Comparison of ENCODE assay signal across 8 cellular contexts in the genomic region with DNA sequence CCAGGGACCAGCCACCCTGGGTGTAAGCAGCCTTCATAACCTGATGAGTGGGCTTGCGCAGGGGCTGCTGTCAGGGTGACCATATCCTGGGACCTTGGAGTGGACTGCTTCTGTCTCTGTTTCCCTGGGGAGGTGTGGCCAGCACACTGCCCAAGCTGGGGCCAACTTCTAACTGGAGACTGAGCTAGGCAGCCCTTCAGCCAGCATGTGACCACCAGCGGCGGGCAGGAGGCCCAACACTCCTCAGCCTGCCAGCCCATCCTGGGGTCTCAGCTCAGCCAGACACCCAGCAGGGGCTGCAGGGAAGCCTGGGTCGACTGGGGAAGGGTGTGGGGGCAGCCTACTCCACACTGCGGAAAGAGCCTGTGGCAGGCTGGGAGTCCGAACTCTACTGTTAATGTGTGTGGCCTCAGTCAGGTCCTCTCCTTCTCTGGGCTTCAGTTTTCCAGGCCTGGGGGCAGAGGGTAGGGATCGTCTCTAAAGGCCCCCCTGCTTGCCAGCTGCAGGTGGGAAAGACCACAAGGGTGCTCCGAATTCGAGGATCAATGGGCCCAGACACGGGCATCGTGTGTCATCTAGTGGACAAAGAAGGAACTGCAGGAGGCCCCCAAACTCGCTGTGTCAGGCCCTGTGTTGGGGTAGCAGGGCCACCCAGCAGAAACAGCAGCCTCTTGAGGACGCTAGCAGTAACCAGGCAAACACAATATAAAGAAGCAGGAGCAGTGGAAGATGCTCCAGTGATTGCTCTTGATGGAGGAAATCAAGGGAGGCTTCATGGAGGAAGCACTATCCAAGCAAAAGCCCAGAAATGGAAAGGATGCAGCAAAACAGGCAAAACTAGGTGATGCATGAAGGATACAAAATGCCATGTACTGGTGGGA. TPM values are rescaled to one million over a fixed set of nuclear protein-coding genes. Genes with fewer than 3 reads are reported as not detected.
DNase-seq lines count a peak whose midpoint lies in the region; TF ChIP-seq lines count a peak whose summit lies in the region.

No MANE protein-coding gene starts in this region.

- H3K9me3 Mint-ChIP-seq in mesothelial cell of epicardium, result no peaks in the 10 kb centered on the region

- peaks cover 18% of the 10 kb centered on the region for H3K4me1 Mint-ChIP-seq in mesothelial cell of epicardium

- H3K36me3 Mint-ChIP-seq in mesothelial cell of epicardium, result no peaks in the 10 kb centered on the region

- TF ChIP-seq CTCF in AG04449 (IDR thresholded peaks at IDR 0.05; ENCODE audit: insufficient read depth, low read length, missing control alignments) (peak; percentile 96), GM13977 (IDR thresholded peaks at IDR 0.05; ENCODE audit: extremely low read depth, insufficient read depth, missing control alignments) (peak; percentile 99), mesothelial cell of epicardium (IDR thresholded peaks at IDR 0.05; ENCODE audit: unreplicated experiment) (peak; percentile 99)

- H3K4me3 Mint-ChIP-seq in mesothelial cell of epicardium, result no peak overlapping the region

- CTCF ChIA-PET in AG04449 (lab: Yijun Ruan, JAX), result interaction anchor here (0.7 to 26.2 kb wide), 21 partner anchors 9 to 444 kb away, joined by 3 to 1004 read pairs (median 4); partner anchors contain the start of genes NISCH, TNNC1 and TWF2

- H3K27me3 Mint-ChIP-seq in mesothelial cell of epicardium (ENCODE audit: low read depth), result no peaks in the 10 kb centered on the region

- H3K4me3 ChIP-seq in AG04449 (ENCODE audit: low read depth, low read length), result no peak overlapping the region

- POLR2A ChIA-PET in AG04449 (lab: Yijun Ruan, JAX), result no interaction called here

- DNase-seq in AG04449 (ENCODE audit: low read depth, low spot score), result no peak
- DNase-seq in GM13977 (ENCODE audit: low spot score), result peak; percentile 80
- DNase-seq in NCI-H460 (ENCODE audit: extremely low read depth, low read depth), result peak; percentile 49
- DNase-seq in activated CD4-positive, alpha-beta T cell treated with anti-CD3 and anti-CD28 coated beads, Interleukin-2, amount 50 U/mL, for 1 hour, result peak; percentile 67
- DNase-seq in ecto neural progenitor cell (ENCODE audit: low spot score), result peak; percentile 86
- peak in 1 of 2 experiments; percentile 74 for DNase-seq in mesothelial cell of epicardium (ENCODE audit: low spot score in 2 of 2, unreplicated experiment in 2 of 2)
- DNase-seq in stimulated activated CD8-positive, alpha-beta memory T cell treated with anti-CD3 and anti-CD28 coated beads, Interleukin-7, amount 100 ng/mL, for 24 hours (ENCODE audit: low read depth), result peak; percentile 55
- DNase-seq in DMS153 (lab: John Stamatoyannopoulos, UW), result no peak

- peak overlapping the region; percentile 55 for H3K27ac Mint-ChIP-seq in mesothelial cell of epicardium

- in situ Hi-C loops in GM13977 (cut with MboI; ENCODE audit: low pct_unique_long_range_greater_than_20kb, low sequenced_read_pairs, unreplicated experiment), result no loop called here

RNA-seq across cellular contexts. Expression of gene SEMA3G, which starts 2.0 kb away (rescaled TPM):
- total RNA-seq in NCI-H460 (2014; rRNA removed; shearing (Covaris generic)), result 0.10 and 0.35 TPM in 2 replicates
- 0.50 TPM in 1 of 2 replicates, not detected in the other for polyA plus RNA-seq in NCI-H460 (2014; cell fraction: nucleus; rRNA removed)
- total RNA-seq in mesothelial cell of epicardium, result 0.35 to 0.80 TPM (median 0.66 TPM) in 3 replicates

RNA-seq across cellular contexts. Expression of gene TNNC1, which starts 7.0 kb away (rescaled TPM):
- 0.30 TPM in 1 of 2 replicates, not detected in the other for total RNA-seq in NCI-H460 (2014; rRNA removed; shearing (Covaris generic))
- 3.1 TPM in 1 of 2 replicates, not detected in the other for polyA plus RNA-seq in NCI-H460 (2014; cell fraction: nucleus; rRNA removed)
- 4.0 to 5.2 TPM (median 4.6 TPM) in 3 replicates for total RNA-seq in mesothelial cell of epicardium

RNA-seq across cellular contexts. Expression of gene NISCH, which starts 8.5 kb away (rescaled TPM):
- total RNA-seq in NCI-H460 (2014; rRNA removed; shearing (Covaris generic)), result 18.4 and 19.7 TPM in 2 replicates
- 83.6 and 87.5 TPM in 2 replicates for polyA plus RNA-seq in NCI-H460 (2014; cell fraction: nucleus; rRNA removed)
- total RNA-seq in mesothelial cell of epicardium, result 235 to 242 TPM (median 240 TPM) in 3 replicates

RNA-seq across cellular contexts. Expression of gene PHF7, which starts 36.4 kb away (rescaled TPM):
- 5.5 and 7.7 TPM in 2 replicates for total RNA-seq in NCI-H460 (2014; rRNA removed; shearing (Covaris generic))
- polyA plus RNA-seq in NCI-H460 (2014; cell fraction: nucleus; rRNA removed), result 3.3 and 6.0 TPM in 2 replicates
- 4.1 to 6.6 TPM (median 5.3 TPM) in 3 replicates for total RNA-seq in mesothelial cell of epicardium

RNA-seq across cellular contexts. Expression of gene BAP1, which starts 37.1 kb away (rescaled TPM):
- 42.4 and 50.7 TPM in 2 replicates for total RNA-seq in NCI-H460 (2014; rRNA removed; shearing (Covaris generic))
- polyA plus RNA-seq in NCI-H460 (2014; cell fraction: nucleus; rRNA removed), result 101 and 179 TPM in 2 replicates
- 96.2 to 106 TPM (median 104 TPM) in 3 replicates for total RNA-seq in mesothelial cell of epicardium

Comparison
In these comparisons a context has a peak if more than half of its experiments do, and no peak if none do; other contexts are left out.
1. DNase-seq: peak in GM13977 (single experiment), NCI-H460 (single experiment), activated CD4-positive, alpha-beta T cell treated with anti-CD3 and anti-CD28 coated beads, Interleukin-2, amount 50 U/mL, for 1 hour (single experiment), ecto neural progenitor cell (single experiment) and stimulated activated CD8-positive, alpha-beta memory T cell treated with anti-CD3 and anti-CD28 coated beads, Interleukin-7, amount 100 ng/mL, for 24 hours (single experiment); none in AG04449 (single experiment) and DMS153 (single experiment).
2. RNA of gene NISCH, which starts 8.5 kb away (total RNA-seq): 235 to 242 TPM in mesothelial cell of epicardium; 18.4 to 19.7 TPM in NCI-H460; every median in the first group is over 10 times any median in the second.
3. Peak in every context shown above with its lines, with median percentiles within 50 percentile points of each other: CTCF ChIP-seq.